ENCODE assay signal across 23 cellular contexts in genomic region chr6:113616875-113617274, GRCh38.
"Had no signal": no experiment of that assay in that cellular context is flagged by ENCODE, and none has a peak within 500 bp of the region (broad histone marks: within the 10 kb centered on the region; RNA-seq: fewer than 3 reads in every experiment).

No MANE protein-coding gene starts in this region.

- ATAC-seq: left colon; left lung; mucosa of descending colon; naive thymus-derived CD4-positive, alpha-beta T cell; natural killer cell treated with Interleukin-12 subunit alpha and Interleukin-12 subunit beta and Interleukin-15 and Interleukin-18, amount 100 ng/mL, for 72 hours; right lobe of liver; stimulated activated memory B cell treated with anti-CD40 and anti-IgM and Interleukin-4, amounts not matched to agents 10 μg/mL and 1 μg/mL and 100 μg/mL, for 72 hours; stimulated activated naive CD8-positive, alpha-beta T cell treated with anti-CD3 and anti-CD28 coated beads, Interleukin-15, amount 100 ng/mL, for 72 hours had no signal

- H3K4me3 ChIP-seq: left lung, lung, mucosa of descending colon, ovary, right atrium auricular region, right lobe of liver, smooth muscle cell, tibial nerve, uterus had no signal

- H3K9me3 ChIP-seq: left lung, ovary, right atrium auricular region, right lobe of liver, tibial nerve, uterus had no signal

- H3K27ac ChIP-seq: left lung, ovary, right atrium auricular region, right lobe of liver, tibial nerve, uterus had no signal

- H3K27me3 ChIP-seq: left lung, ovary, right atrium auricular region, right lobe of liver, tibial nerve, uterus had no signal

- H3K36me3 ChIP-seq: left lung, ovary, right atrium auricular region, right lobe of liver, tibial nerve, uterus had no signal

- H3K4me1 ChIP-seq: left lung, right atrium auricular region, right lobe of liver, uterus had no signal

- DNase-seq: hippocampal formation; kidney; left colon; left lung; midbrain; mucosa of descending colon; naive thymus-derived CD4-positive, alpha-beta T cell; ovary; right lobe of liver; stimulated activated CD4-positive, alpha-beta T cell treated with anti-CD3 and anti-CD28 coated beads, Interleukin-1b, Interleukin-23, amount 100 ng/mL, for 48 hours; stimulated activated CD4-positive, alpha-beta T cell treated with anti-CD3 and anti-CD28 coated beads, Interleukin-2, amount 100 ng/mL, for 48 hours; stimulated activated CD4-positive, alpha-beta T cell treated with anti-CD3 and anti-CD28 coated beads, Interleukin-4, amount 100 ng/mL, for 4 hours; stimulated activated CD8-positive, alpha-beta memory T cell treated with anti-CD3 and anti-CD28 coated beads, Interleukin-4, amount 100 ng/mL, for 48 hours; stimulated activated naive CD4-positive, alpha-beta T cell treated with Interleukin-2 at 50 U/mL for 16 hours; stimulated activated naive CD8-positive, alpha-beta T cell treated with anti-CD3 and anti-CD28 coated beads, Interleukin-15, amount 100 ng/mL, for 72 hours; substantia nigra; uterus had no signal
